1 cellular context compared by ENCODE assay signal in genomic region chr17:4860651-4861050, GRCh38.
TF ChIP-seq lines count a peak whose summit lies in the region.

No MANE protein-coding gene starts in this region.

TF ChIP-seq in endothelial cell of umbilical vein, 7 proteins besides CTCF, POLR2A, EP300 and RAD21:
- TF ChIP-seq, protein P1, sequence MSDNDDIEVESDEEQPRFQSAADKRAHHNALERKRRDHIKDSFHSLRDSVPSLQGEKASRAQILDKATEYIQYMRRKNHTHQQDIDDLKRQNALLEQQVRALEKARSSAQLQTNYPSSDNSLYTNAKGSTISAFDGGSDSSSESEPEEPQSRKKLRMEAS (IDR thresholded peaks at IDR 0.05; ENCODE audit: insufficient read depth, insufficient read length), result no peak
- TF ChIP-seq POLR2AphosphoS5 (IDR thresholded peaks at IDR 0.05; ENCODE audit: insufficient read depth, low read depth, low read length) (no peak), MYC (IDR thresholded peaks at IDR 0.05; ENCODE audit: low read depth, low read length) (no peak), GATA2 (IDR thresholded peaks at IDR 0.05; ENCODE audit: insufficient read depth, insufficient read length, low read depth, low read length) (no peak), EZH2 (IDR thresholded peaks at IDR 0.05; ENCODE audit: borderline replicate concordance, low read depth, low read length, severe bottlenecking) (no peak), FOS (IDR thresholded peaks at IDR 0.05; ENCODE audit: borderline replicate concordance, insufficient read depth, low read length) (no peak), JUN (IDR thresholded peaks at IDR 0.05; ENCODE audit: borderline replicate concordance, insufficient read depth, insufficient read length, low read depth) (no peak)
TF ChIP-seq in endothelial cell of umbilical vein: peak in this region for 0.
